29 cellular contexts compared by ENCODE assay signal in genomic region chr4:79325864-79326328, GRCh38. TPM values are rescaled to one million over a fixed set of nuclear protein-coding genes. Genes with fewer than 3 reads are reported as not detected.
"Had no signal": no experiment of that assay in that cellular context is flagged by ENCODE, and none has a peak within 500 bp of the region (broad histone marks: within the 10 kb centered on the region; RNA-seq: fewer than 3 reads in every experiment).

TSS of gene NAA11 (minus strand) at chr4:79326061. CDS start at chr4:79325877, 184 bp downstream.

- H3K27me3 ChIP-seq: ascending aorta, body of pancreas, SJSA1 had no signal

- H3K9me3 ChIP-seq: ascending aorta, body of pancreas, SJSA1 had no signal

- DNase-seq: activated B cell treated with CpG ODN at 0.5 μM for 24 hours; activated CD4-positive, alpha-beta T cell treated with anti-CD3 and anti-CD28 coated beads for 1 hour; activated CD4-positive, alpha-beta T cell treated with anti-CD3 and anti-CD28 coated beads, Interleukin-2, amount 10 ng/mL, durations not matched to agents 24 days and 14 days; activated CD4-positive, alpha-beta T cell treated with anti-CD3 and anti-CD28 coated beads, Interleukin-2, amount 50 U/mL, for 48 hours; activated CD8-positive, alpha-beta memory T cell treated with anti-CD3 and anti-CD28 coated beads, Interleukin-2, amount 10 ng/mL, durations not matched to agents 7 days and 5 days; activated effector memory CD4-positive, alpha-beta T cell treated with anti-CD3 and anti-CD28 coated beads, Interleukin-2, amount 50 U/mL, for 16 hours; activated naive CD4-positive, alpha-beta T cell treated with Interleukin-2 at 50 U/mL for 16 hours; activated naive CD8-positive, alpha-beta T cell treated with anti-CD3 and anti-CD28 coated beads, Interleukin-2, amount 50 U/mL, for 24 hours; activated T-cell treated with anti-CD3 and anti-CD28 coated beads, Interleukin-2, amount 50 U/mL, for 4 hours; amniotic stem cell; body of pancreas; Karpas-422; NCI-H1417; NCI-H1930; NCI-H2171; NCI-H2227 treated with DMSO at 0.1 percent for 48 hours; NCI-H446 treated with DMSO at 0.1 percent for 48 hours; NCI-H526 treated with DMSO at 0.1 percent for 48 hours; NCI-H82; RPMI8226; T-helper 17 cell; T-helper 9 cell had no signal

- H3K36me3 ChIP-seq: ascending aorta, SJSA1 had no signal

- H3K4me1 ChIP-seq: ascending aorta, body of pancreas, SJSA1 had no signal

- ATAC-seq: activated CD8-positive, alpha-beta memory T cell treated with anti-CD3 and anti-CD28 coated beads, Interleukin-2, amount 10 ng/mL, durations not matched to agents 7 days and 5 days; activated naive CD4-positive, alpha-beta T cell treated with anti-CD3 and anti-CD28 coated beads, Interleukin-2, amount 50 U/mL, for 72 hours; activated naive CD8-positive, alpha-beta T cell treated with anti-CD3 and anti-CD28 coated beads, Interleukin-2, amount 50 U/mL, for 24 hours; activated T-cell treated with anti-CD3 and anti-CD28 coated beads, Interleukin-2, amount 50 U/mL, for 4 hours; body of pancreas; Panc1; Right ventricle myocardium inferior; T-helper 17 cell had no signal

- H3K27ac ChIP-seq: ascending aorta, body of pancreas, SJSA1 had no signal

- H3K4me3 ChIP-seq: ascending aorta, body of pancreas, SJSA1 had no signal

- FAIRE-seq: bronchial epithelial cell had no signal

RNA-seq across cellular contexts. Expression of gene NAA11, which starts in this region (rescaled TPM):
- total RNA-seq: activated B cell treated with CpG ODN at 0.5 μM for 24 hours; activated CD4-positive, alpha-beta T cell treated with anti-CD3 and anti-CD28 coated beads, Interleukin-2, amount 10 ng/mL, durations not matched to agents 24 days and 14 days; activated CD8-positive, alpha-beta memory T cell treated with anti-CD3 and anti-CD28 coated beads, Interleukin-2, amount 10 ng/mL, durations not matched to agents 7 days and 5 days; activated naive CD4-positive, alpha-beta T cell treated with anti-CD3 and anti-CD28 coated beads, Interleukin-2, amount 50 U/mL, for 72 hours; activated T-cell treated with anti-CD3 and anti-CD28 coated beads, Interleukin-2, amount 50 U/mL, for 4 hours; ascending aorta; body of pancreas; bronchial epithelial cell; OCI-LY7; Right ventricle myocardium inferior; SJSA1; T-helper 17 cell had no signal
